In the genomic region with DNA sequence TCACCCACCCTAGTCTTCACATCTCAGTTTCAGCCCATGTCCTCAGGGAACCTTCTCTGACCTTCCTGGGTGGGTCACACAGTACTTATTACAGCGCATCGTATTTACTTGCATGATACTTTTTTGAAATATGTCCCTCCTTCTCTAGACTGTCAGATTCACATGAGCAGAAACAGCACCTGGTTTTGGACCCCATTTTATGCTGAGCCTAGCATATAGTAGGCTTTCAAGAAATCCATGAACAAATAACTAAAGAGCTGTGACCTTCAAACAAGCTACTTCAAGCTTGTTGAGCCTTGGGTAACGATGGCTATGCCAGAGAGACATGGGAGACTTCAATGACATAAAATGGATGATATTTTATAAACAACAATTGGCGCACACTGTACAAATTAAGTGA, we compare ENCODE assay signal across 39 cellular contexts.
"Had no signal": no experiment of that assay in that cellular context is flagged by ENCODE, and none has a peak within 500 bp of the region (broad histone marks: within the 10 kb centered on the region; RNA-seq: fewer than 3 reads in every experiment).

No MANE protein-coding gene starts in this region.

- H3K4me3 ChIP-seq: adrenal gland, ascending aorta, body of pancreas, breast epithelium, cardiac muscle cell had no signal

- H3K9me3 Mint-ChIP-seq: activated naive CD4-positive, alpha-beta T cell treated with anti-CD3 and anti-CD28 coated beads for 36 hours; activated naive CD4-positive, alpha-beta T cell treated with anti-CD3 and anti-CD28 coated beads, Interleukin-2, amount 10 ng/mL, durations not matched to agents 7 days and 5 days; activated naive CD4-positive, alpha-beta T cell treated with anti-CD3 and anti-CD28 coated beads, Interleukin-2, amount 50 U/mL, for 24 hours; activated naive CD8-positive, alpha-beta T cell treated with anti-CD3 and anti-CD28 coated beads for 36 hours; activated naive CD8-positive, alpha-beta T cell treated with anti-CD3 and anti-CD28 coated beads, Interleukin-2, amount 10 ng/mL, durations not matched to agents 7 days and 5 days; activated naive CD8-positive, alpha-beta T cell treated with anti-CD3 and anti-CD28 coated beads, Interleukin-2, amount 50 U/mL, for 24 hours; activated T-cell treated with anti-CD3 and anti-CD28 coated beads, Interleukin-2, amount 50 U/mL, for 24 hours; activated T-cell treated with anti-CD3 and anti-CD28 coated beads, Interleukin-2, amount 50 U/mL, for 4 hours; activated T-cell treated with anti-CD3 and anti-CD28 coated beads, Interleukin-2, amount 50 U/mL, for 72 hours; activated T-helper 1 cell treated with anti-CD3 and anti-CD28 coated beads, Interleukin-12 subunit alpha, Interleukin-12 subunit beta, Interleukin-2, Interleukin-4 antibody, amounts not matched to agents 30 ng/mL and 10 ng/mL and 1 ng/mL, durations not matched to agents 14 hours and 24 hours and 36 hours; activated T-helper 17 cell treated with anti-CD3 and anti-CD28 coated beads, Interleukin-2, amount 50 U/mL, for 72 hours; activated T-helper 2 cell treated with anti-CD3 and anti-CD28 coated beads, Interferon-gamma antibody, Interleukin-2, Interleukin-4, amounts not matched to agents 10 μg/mL and 5 μg/mL and 100 μg/mL, durations not matched to agents 14 hours and 24 hours and 36 hours; brain; central memory CD8-positive, alpha-beta T cell had no signal

- H3K36me3 Mint-ChIP-seq: activated naive CD4-positive, alpha-beta T cell treated with anti-CD3 and anti-CD28 coated beads, Interleukin-2, amount 10 ng/mL, durations not matched to agents 7 days and 5 days; activated naive CD4-positive, alpha-beta T cell treated with anti-CD3 and anti-CD28 coated beads, Interleukin-2, amount 50 U/mL, for 24 hours; activated naive CD4-positive, alpha-beta T cell treated with anti-CD3 and anti-CD28 coated beads, Interleukin-2, amount 50 U/mL, for 72 hours; activated naive CD8-positive, alpha-beta T cell; activated naive CD8-positive, alpha-beta T cell treated with anti-CD3 and anti-CD28 coated beads for 36 hours; activated naive CD8-positive, alpha-beta T cell treated with anti-CD3 and anti-CD28 coated beads, Interleukin-2, amount 10 ng/mL, durations not matched to agents 7 days and 5 days; brain had no signal

- H3K4me1 Mint-ChIP-seq: activated naive CD4-positive, alpha-beta T cell treated with anti-CD3 and anti-CD28 coated beads, Interleukin-2, amount 10 ng/mL, durations not matched to agents 7 days and 5 days; activated naive CD4-positive, alpha-beta T cell treated with anti-CD3 and anti-CD28 coated beads, Interleukin-2, amount 50 U/mL, for 24 hours; activated naive CD8-positive, alpha-beta T cell treated with anti-CD3 and anti-CD28 coated beads for 36 hours; activated naive CD8-positive, alpha-beta T cell treated with anti-CD3 and anti-CD28 coated beads, Interleukin-2, amount 10 ng/mL, durations not matched to agents 7 days and 5 days; activated naive CD8-positive, alpha-beta T cell treated with anti-CD3 and anti-CD28 coated beads, Interleukin-2, amount 50 U/mL, for 24 hours; activated T-helper 17 cell treated with anti-CD3 and anti-CD28 coated beads, Interleukin-2, amount 50 U/mL, for 72 hours; brain; central memory CD8-positive, alpha-beta T cell had no signal

- H3K4me1 ChIP-seq: adrenal gland, ascending aorta, body of pancreas, breast epithelium had no signal

- ATAC-seq: activated naive CD4-positive, alpha-beta T cell treated with anti-CD3 and anti-CD28 coated beads, Interleukin-2, amount 50 U/mL, for 72 hours; activated naive CD8-positive, alpha-beta T cell treated with anti-CD3 and anti-CD28 coated beads, Interleukin-2, amount 50 U/mL, for 24 hours; activated T-cell treated with anti-CD3 and anti-CD28 coated beads, Interleukin-2, amount 50 U/mL, for 4 hours; activated T-cell treated with anti-CD3 and anti-CD28 coated beads, Interleukin-2, amount 50 U/mL, for 72 hours; activated T-helper 17 cell treated with anti-CD3 and anti-CD28 coated beads, Interleukin-2, amount 50 U/mL, for 72 hours; body of pancreas had no signal

- H3K27me3 ChIP-seq: adrenal gland, ascending aorta, body of pancreas, brain microvascular endothelial cell, breast epithelium, cardiac muscle cell had no signal

- H3K4me3 Mint-ChIP-seq: activated naive CD4-positive, alpha-beta T cell treated with anti-CD3 and anti-CD28 coated beads for 36 hours; activated naive CD4-positive, alpha-beta T cell treated with anti-CD3 and anti-CD28 coated beads, Interleukin-2, amount 10 ng/mL, durations not matched to agents 7 days and 5 days; activated naive CD4-positive, alpha-beta T cell treated with anti-CD3 and anti-CD28 coated beads, Interleukin-2, amount 50 U/mL, for 24 hours; activated naive CD8-positive, alpha-beta T cell; activated naive CD8-positive, alpha-beta T cell treated with anti-CD3 and anti-CD28 coated beads for 36 hours; activated naive CD8-positive, alpha-beta T cell treated with anti-CD3 and anti-CD28 coated beads, Interleukin-2, amount 10 ng/mL, durations not matched to agents 7 days and 5 days; activated naive CD8-positive, alpha-beta T cell treated with anti-CD3 and anti-CD28 coated beads, Interleukin-2, amount 50 U/mL, for 24 hours; activated T-cell treated with anti-CD3 and anti-CD28 coated beads, Interleukin-2, amount 50 U/mL, for 24 hours; activated T-cell treated with anti-CD3 and anti-CD28 coated beads, Interleukin-2, amount 50 U/mL, for 4 hours; activated T-cell treated with anti-CD3 and anti-CD28 coated beads, Interleukin-2, amount 50 U/mL, for 72 hours; activated T-helper 1 cell treated with anti-CD3 and anti-CD28 coated beads, Interleukin-12 subunit alpha, Interleukin-12 subunit beta, Interleukin-2, Interleukin-4 antibody, amounts not matched to agents 30 ng/mL and 10 ng/mL and 1 ng/mL, durations not matched to agents 14 hours and 24 hours and 36 hours; activated T-helper 17 cell treated with anti-CD3 and anti-CD28 coated beads, Interleukin-2, amount 50 U/mL, for 72 hours; brain; central memory CD8-positive, alpha-beta T cell had no signal

- H3K9me3 ChIP-seq: adrenal gland, ascending aorta, body of pancreas, breast epithelium had no signal

- H3K27ac Mint-ChIP-seq: activated naive CD4-positive, alpha-beta T cell treated with anti-CD3 and anti-CD28 coated beads for 36 hours; activated naive CD4-positive, alpha-beta T cell treated with anti-CD3 and anti-CD28 coated beads, Interleukin-2, amount 10 ng/mL, durations not matched to agents 7 days and 5 days; activated naive CD4-positive, alpha-beta T cell treated with anti-CD3 and anti-CD28 coated beads, Interleukin-2, amount 50 U/mL, for 24 hours; activated naive CD4-positive, alpha-beta T cell treated with anti-CD3 and anti-CD28 coated beads, Interleukin-2, amount 50 U/mL, for 72 hours; activated naive CD8-positive, alpha-beta T cell; activated naive CD8-positive, alpha-beta T cell treated with anti-CD3 and anti-CD28 coated beads for 36 hours; activated naive CD8-positive, alpha-beta T cell treated with anti-CD3 and anti-CD28 coated beads, Interleukin-2, amount 10 ng/mL, durations not matched to agents 7 days and 5 days; activated naive CD8-positive, alpha-beta T cell treated with anti-CD3 and anti-CD28 coated beads, Interleukin-2, amount 50 U/mL, for 24 hours; activated T-cell treated with anti-CD3 and anti-CD28 coated beads, Interleukin-2, amount 50 U/mL, for 24 hours; activated T-cell treated with anti-CD3 and anti-CD28 coated beads, Interleukin-2, amount 50 U/mL, for 72 hours; activated T-helper 1 cell treated with anti-CD3 and anti-CD28 coated beads, Interleukin-12 subunit alpha, Interleukin-12 subunit beta, Interleukin-2, Interleukin-4 antibody, amounts not matched to agents 30 ng/mL and 10 ng/mL and 1 ng/mL, durations not matched to agents 14 hours and 24 hours and 36 hours; activated T-helper 17 cell treated with anti-CD3 and anti-CD28 coated beads, Interleukin-2, amount 50 U/mL, for 72 hours; activated T-helper 2 cell treated with anti-CD3 and anti-CD28 coated beads, Interferon-gamma antibody, Interleukin-2, Interleukin-4, amounts not matched to agents 10 μg/mL and 5 μg/mL and 100 μg/mL, durations not matched to agents 14 hours and 24 hours and 36 hours; brain had no signal

- H3K27ac ChIP-seq: adrenal gland, ascending aorta, body of pancreas, brain microvascular endothelial cell, breast epithelium, cardiac muscle cell had no signal

- FAIRE-seq: astrocyte, bronchial epithelial cell had no signal

- H3K36me3 ChIP-seq: adrenal gland, ascending aorta, brain microvascular endothelial cell, breast epithelium, cardiac muscle cell had no signal

- DNase-seq: activated effector memory CD4-positive, alpha-beta T cell treated with anti-CD3 and anti-CD28 coated beads, Interleukin-2, amount 50 U/mL, for 16 hours; activated effector memory CD4-positive, alpha-beta T cell treated with Interleukin-2 at 50 U/mL for 16 hours; activated gamma-delta T cell; activated gamma-delta T cell treated with Interleukin-2 at 50 U/mL for 16 hours; activated naive CD4-positive, alpha-beta T cell; activated naive CD4-positive, alpha-beta T cell treated with anti-CD3 and anti-CD28 coated beads for 36 hours; activated naive CD4-positive, alpha-beta T cell treated with anti-CD3 and anti-CD28 coated beads, Interleukin-2, amount 10 ng/mL, durations not matched to agents 7 days and 5 days; activated naive CD4-positive, alpha-beta T cell treated with anti-CD3 and anti-CD28 coated beads, Interleukin-2, amount 50 U/mL, for 16 hours; activated naive CD4-positive, alpha-beta T cell treated with Interleukin-2 at 50 U/mL for 16 hours; activated naive CD8-positive, alpha-beta T cell treated with anti-CD3 and anti-CD28 coated beads for 36 hours; activated naive CD8-positive, alpha-beta T cell treated with anti-CD3 and anti-CD28 coated beads, Interleukin-2, amount 10 ng/mL, durations not matched to agents 7 days and 5 days; activated naive CD8-positive, alpha-beta T cell treated with anti-CD3 and anti-CD28 coated beads, Interleukin-2, amount 50 U/mL, for 24 hours; activated T-cell treated with anti-CD3 and anti-CD28 coated beads, Interleukin-2, amount 50 U/mL, for 24 hours; activated T-cell treated with anti-CD3 and anti-CD28 coated beads, Interleukin-2, amount 50 U/mL, for 4 hours; activated T-cell treated with anti-CD3 and anti-CD28 coated beads, Interleukin-2, amount 50 U/mL, for 48 hours; activated T-cell treated with anti-CD3 and anti-CD28 coated beads, Interleukin-2, amount 50 U/mL, for 72 hours; adrenal gland; amniotic stem cell; amygdala; anterior cingulate cortex; aorta; body of pancreas; brain microvascular endothelial cell; caudate nucleus; central memory CD4-positive, alpha-beta T cell; cerebellar nuclear complex had no signal

- H3K27me3 Mint-ChIP-seq: activated naive CD4-positive, alpha-beta T cell treated with anti-CD3 and anti-CD28 coated beads, Interleukin-2, amount 10 ng/mL, durations not matched to agents 7 days and 5 days; activated naive CD4-positive, alpha-beta T cell treated with anti-CD3 and anti-CD28 coated beads, Interleukin-2, amount 50 U/mL, for 24 hours; activated naive CD8-positive, alpha-beta T cell treated with anti-CD3 and anti-CD28 coated beads, Interleukin-2, amount 10 ng/mL, durations not matched to agents 7 days and 5 days; activated T-helper 17 cell treated with anti-CD3 and anti-CD28 coated beads, Interleukin-2, amount 50 U/mL, for 72 hours; central memory CD8-positive, alpha-beta T cell had no signal
